In genomic region chr5:169303119-169303515, GRCh38 we compare ENCODE assay signal across 8 cellular contexts.
"Had no signal": no experiment of that assay in that cellular context is flagged by ENCODE, and none has a peak within 500 bp of the region (broad histone marks: within the 10 kb centered on the region; RNA-seq: fewer than 3 reads in every experiment).

No MANE protein-coding gene starts in this region.

- H3K36me3 ChIP-seq: ascending aorta, brain microvascular endothelial cell, left lung, spleen, upper lobe of right lung had no signal

- H3K4me1 ChIP-seq: upper lobe of right lung had no signal

- H3K27ac ChIP-seq: ascending aorta, brain microvascular endothelial cell, epithelial cell of prostate, foreskin keratinocyte, left lung, spleen, upper lobe of right lung had no signal

- H3K4me3 ChIP-seq: left lung, lung, spleen, upper lobe of right lung had no signal

- H3K27me3 ChIP-seq: ascending aorta, foreskin keratinocyte had no signal

- H3K9me3 ChIP-seq: ascending aorta, left lung, spleen, upper lobe of right lung had no signal
